16 cellular contexts compared by ENCODE assay signal in the genomic region with DNA sequence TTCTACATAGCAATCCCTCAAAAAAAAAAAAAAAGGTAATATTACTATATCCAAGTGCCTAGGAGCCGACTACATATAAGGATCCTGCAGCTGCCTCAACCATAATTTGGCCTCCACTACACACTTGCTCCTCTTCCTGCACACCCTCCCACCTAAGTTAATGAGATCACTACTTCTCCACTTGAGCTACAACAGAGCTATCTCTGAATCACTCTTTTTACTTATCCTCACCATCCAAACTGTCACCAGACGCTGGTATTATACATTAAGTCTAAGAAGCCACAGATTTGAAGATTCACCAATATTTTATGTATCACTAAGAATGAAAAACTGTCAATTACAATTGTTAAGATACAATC. TPM values are rescaled to one million over a fixed set of nuclear protein-coding genes. Genes with fewer than 3 reads are reported as not detected.
"Had no signal": no experiment of that assay in that cellular context is flagged by ENCODE, and none has a peak within 500 bp of the region (broad histone marks: within the 10 kb centered on the region; RNA-seq: fewer than 3 reads in every experiment).

No MANE protein-coding gene starts in this region.

- H3K27me3 Mint-ChIP-seq: memory B cell; naive thymus-derived CD4-positive, alpha-beta T cell had no signal

- H3K4me3 Mint-ChIP-seq: memory B cell; naive thymus-derived CD4-positive, alpha-beta T cell; neural progenitor cell had no signal

- H3K27ac Mint-ChIP-seq: activated T-helper 2 cell treated with anti-CD3 and anti-CD28 coated beads, Interferon-gamma antibody, Interleukin-2, Interleukin-4, amounts not matched to agents 10 μg/mL and 5 μg/mL and 100 μg/mL, durations not matched to agents 14 hours and 24 hours and 36 hours; memory B cell; naive thymus-derived CD4-positive, alpha-beta T cell; neural progenitor cell had no signal

- H3K27ac ChIP-seq: breast epithelium, coronary artery, neural progenitor cell, prostate gland, SK-N-MC, thoracic aorta had no signal

- H3K9me3 Mint-ChIP-seq: activated T-helper 2 cell treated with anti-CD3 and anti-CD28 coated beads, Interferon-gamma antibody, Interleukin-2, Interleukin-4, amounts not matched to agents 10 μg/mL and 5 μg/mL and 100 μg/mL, durations not matched to agents 14 hours and 24 hours and 36 hours; memory B cell; naive thymus-derived CD4-positive, alpha-beta T cell; neural progenitor cell had no signal

- DNase-seq: activated naive CD4-positive, alpha-beta T cell treated with Interleukin-2 at 50 U/mL for 16 hours; activated T-cell treated with anti-CD3 and anti-CD28 coated beads, Interleukin-2, amount 50 U/mL, for 1 hour; mucosa of descending colon; naive thymus-derived CD4-positive, alpha-beta T cell; right cardiac atrium; upper lobe of left lung had no signal

- H3K4me1 Mint-ChIP-seq: neural progenitor cell had no signal

- ATAC-seq: activated CD4-positive, CD25-positive, alpha-beta regulatory T cell treated with anti-CD3 and anti-CD28 coated beads, Interleukin-2, amount 50 U/mL, for 24 hours; esophagus mucosa; mucosa of descending colon; right cardiac atrium had no signal

RNA-seq across cellular contexts. Expression of gene POU4F1, which starts 47.4 kb away (rescaled TPM):
- polyA plus RNA-seq: naive thymus-derived CD4-positive, alpha-beta T cell; right cardiac atrium had no signal
